Comparison of ENCODE assay signal across 8 cellular contexts in the genomic region with DNA sequence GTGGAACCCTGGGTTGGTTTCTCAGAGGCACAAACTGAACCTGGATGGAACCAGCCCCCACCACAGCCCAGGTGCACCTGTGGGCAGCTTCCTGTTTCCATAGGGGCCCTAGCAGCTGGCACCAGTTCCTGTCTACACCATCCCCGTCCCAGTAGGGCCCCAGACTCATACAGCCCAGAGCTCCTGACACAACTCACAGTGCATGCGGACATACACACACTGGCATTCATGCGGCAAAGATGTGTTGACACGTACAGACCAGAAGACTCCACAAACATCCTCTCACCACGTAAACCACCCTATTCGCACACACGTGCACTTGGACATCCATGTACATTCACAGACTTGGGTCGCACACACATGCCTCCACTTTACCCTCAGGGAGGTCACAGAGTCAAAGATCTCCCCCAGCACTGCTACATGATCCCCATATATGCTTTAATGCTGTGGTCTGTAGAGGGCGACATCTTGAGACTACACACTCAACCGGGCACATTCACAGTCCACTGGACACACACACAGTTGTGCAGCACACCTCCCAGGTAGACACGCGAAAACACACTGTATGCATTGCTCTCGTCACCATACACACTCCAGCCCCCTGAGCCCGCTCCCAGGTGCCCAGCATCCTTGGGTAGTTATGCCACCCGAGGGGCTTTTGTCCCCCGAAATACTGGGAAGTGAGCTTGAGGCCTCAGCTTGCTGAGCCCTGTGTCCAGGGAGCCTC. TPM values are rescaled to one million over a fixed set of nuclear protein-coding genes. Genes with fewer than 3 reads are reported as not detected.
DNase-seq lines count a peak whose midpoint lies in the region; ATAC-seq and TF ChIP-seq lines count a peak whose summit lies in the region.

No MANE protein-coding gene starts in this region.

- no peaks in the 10 kb centered on the region for H3K36me3 Mint-ChIP-seq in natural killer cell

- DNase-seq in AG10803 (ENCODE audit: low read depth) (no peak), NCI-H69 (lab: John Stamatoyannopoulos, UW) (peak; percentile 80), natural killer cell (peak; percentile 64), DMS114 treated with DMSO at 0.1 percent for 48 hours (lab: John Stamatoyannopoulos, UW; ENCODE audit: unreplicated experiment) (no peak), HT-29 (ENCODE audit: low spot score) (no peak)

- intact Hi-C loops in natural killer cell (cut with micrococcal nuclease): loop anchor here (1.0 to 2.0 kb wide), 6 partner anchors 9 to 40 kb away; no protein-coding TSS in a partner anchor

- peak overlapping the region; percentile 92 to 94 for H3K27ac Mint-ChIP-seq in natural killer cell

- H3K9me3 Mint-ChIP-seq in natural killer cell: no peaks in the 10 kb centered on the region

- H3K27ac ChIP-seq in cingulate gyrus (ENCODE audit: low read depth, low read length): peak overlapping the region; percentile 95

- peak overlapping the region; percentile 84 for H3K4me3 Mint-ChIP-seq in natural killer cell

- peak; percentile 42 for TF ChIP-seq CTCF in AG10803 (conservative IDR thresholded peaks at IDR 0.05; ENCODE audit: low read length)
- peak; percentile 43 for TF ChIP-seq CTCF in natural killer cell (IDR thresholded peaks at IDR 0.05)

- peaks cover 59 to 89% of the 10 kb centered on the region in 2 donors for H3K4me1 Mint-ChIP-seq in natural killer cell

- no peaks in the 10 kb centered on the region for H3K27me3 Mint-ChIP-seq in natural killer cell (ENCODE audit: low read depth in 2 of 2)

- H3K4me3 ChIP-seq in AG10803 (ENCODE audit: low read length): no peak overlapping the region

- ATAC-seq in GM18519 (IDR thresholded peaks at IDR 0.05; ENCODE audit: low FRiP score, unreplicated experiment): peak; percentile 33
- ATAC-seq in HG02884 (IDR thresholded peaks at IDR 0.05; ENCODE audit: unreplicated experiment): peak; percentile 35
- peak; percentile 48 to 62 (median 60) for ATAC-seq in natural killer cell

RNA-seq across cellular contexts. Expression of a gene that starts 22.4 kb away (rescaled TPM):
- total RNA-seq in natural killer cell: 100 to 1,000 TPM in 1 of 3 donors, 10 to 100 TPM in 2; 75.6 to 124 (median 84.8) TPM
- total RNA-seq in HT-29 (2014; rRNA removed; shearing (Covaris generic)): 211 and 220 TPM in 2 replicates

Comparison
In these comparisons a context has a peak if more than half of its experiments do, and no peak if none do; other contexts are left out.
1. DNase-seq: peak in NCI-H69 (single experiment) and natural killer cell (single experiment); none in AG10803 (single experiment), DMS114 treated with DMSO at 0.1 percent for 48 hours (single experiment) and HT-29 (single experiment).
2. Peak in every context shown above with its lines, with median percentiles within 50 percentile points of each other: ATAC-seq.